8 cellular contexts compared by ENCODE assay signal in the genomic region with DNA sequence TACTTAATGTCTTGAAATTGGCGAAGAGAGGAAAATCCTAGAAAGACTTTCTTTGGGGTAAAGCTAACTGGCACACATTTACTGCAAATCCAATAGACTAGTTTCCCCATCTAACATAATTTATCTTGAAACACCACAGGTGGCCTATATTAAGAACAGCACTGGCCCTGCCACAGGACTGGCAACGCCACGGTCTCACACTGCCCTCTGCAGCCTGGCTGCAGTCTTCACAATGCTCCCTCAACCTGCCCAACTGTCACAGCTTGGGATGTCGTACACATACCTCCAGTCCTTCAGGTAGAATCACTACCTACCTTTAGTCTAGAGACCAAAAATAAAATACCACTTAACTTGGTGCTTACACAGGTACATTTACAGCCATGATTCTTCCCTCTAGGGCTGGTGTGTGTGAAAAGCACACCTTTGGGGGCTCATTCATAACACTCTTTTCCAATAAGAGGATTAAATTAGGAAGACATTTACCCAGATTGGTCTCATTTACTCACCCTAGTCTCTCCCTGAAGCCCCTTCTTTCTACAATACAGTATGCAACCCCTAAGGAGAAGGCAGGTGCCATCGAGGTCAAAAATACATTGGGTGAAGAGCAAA.
DNase-seq lines count a peak whose midpoint lies in the region; ATAC-seq and TF ChIP-seq lines count a peak whose summit lies in the region.

No MANE protein-coding gene starts in this region.

- TF ChIP-seq CTCF in KMS-11 (conservative IDR thresholded peaks at IDR 0.05; ENCODE audit: low read depth, low read length) (peak; percentile 60), coronary artery (IDR thresholded peaks at IDR 0.05) (peak; percentile 48), liver (IDR thresholded peaks at IDR 0.05; ENCODE audit: low read depth, low read length, missing input control) (peak; percentile 69)

- peak; percentile 88 to 90 for TF ChIP-seq RAD21 in liver (IDR thresholded peaks at IDR 0.05)

- H2AFZ ChIP-seq in KMS-11 (ENCODE audit: low read depth) = no peak overlapping the region

- DNase-seq in EH (ENCODE audit: low read depth) (peak; percentile 79), RPMI8226 (peak; percentile 63), coronary artery (ENCODE audit: low spot score) (no peak), substantia nigra (lab: John Stamatoyannopoulos, UW) (peak in 35 of 49 donors; percentile 1 to 68 (median 30)), mesenteric fat pad (ENCODE audit: low spot score) (no peak)

- H3K79me2 ChIP-seq in KMS-11 (ENCODE audit: insufficient read depth, low read depth) = no peaks in the 10 kb centered on the region

- H3K4me2 ChIP-seq in KMS-11 = no peak overlapping the region

- H4K20me1 ChIP-seq in KMS-11 (ENCODE audit: insufficient read depth) = no peaks in the 10 kb centered on the region

- H3K27ac ChIP-seq in KMS-11 (no peak overlapping the region), coronary artery (no peak overlapping the region), liver (ENCODE audit: low read depth in 1 of 2, low read length in 2 of 2) (no peak overlapping the region), substantia nigra (ENCODE audit: low read depth, low read length, poor library complexity, severe bottlenecking) (no peak overlapping the region)

- no peak overlapping the region for H3K9ac ChIP-seq in KMS-11
- no peak overlapping the region for H3K9ac ChIP-seq in liver (ENCODE audit: low read depth in 1 of 2, low read length in 2 of 2)

- H3K9me3 ChIP-seq in liver (ENCODE audit: control insufficient read depth in 4 of 4, low read length in 3 of 4) = no peaks in the 10 kb centered on the region

- WGBS in liver = 45% methylated on average over 5 of the region's 5 CpGs

- no peak overlapping the region for H3K4me3 ChIP-seq in KMS-11 (IDR thresholded peaks at IDR 0.05; ENCODE audit: insufficient read depth, low read depth, low read length)
- no peak overlapping the region for H3K4me3 ChIP-seq in coronary artery
- H3K4me3 ChIP-seq in liver (ENCODE audit: low read depth in 1 of 3, low read length in 3 of 3) = no peak overlapping the region

- peak; percentile 86 for ATAC-seq in GM21360 (IDR thresholded peaks at IDR 0.05; ENCODE audit: unreplicated experiment)

- H3K27me3 ChIP-seq in KMS-11 (ENCODE audit: insufficient read depth, low read depth) = no peaks in the 10 kb centered on the region
- H3K27me3 ChIP-seq in liver (ENCODE audit: control insufficient read depth in 4 of 4, insufficient read depth in 4 of 4, low read length in 3 of 4) = peaks cover 0 to 6% (median 0%) of the 10 kb centered on the region in 4 donors

- H3K4me1 ChIP-seq in KMS-11 (ENCODE audit: low read depth, poor library complexity, severe bottlenecking) = no peaks in the 10 kb centered on the region
- H3K4me1 ChIP-seq in liver (ENCODE audit: control insufficient read depth in 4 of 4, insufficient read depth in 4 of 4, low read length in 3 of 4) = no peaks in the 10 kb centered on the region

- H3K36me3 ChIP-seq in KMS-11 (ENCODE audit: insufficient read depth) (no peaks in the 10 kb centered on the region), liver (ENCODE audit: control insufficient read depth in 4 of 4, insufficient read depth in 3 of 4, low read depth in 1 of 4, low read length in 3 of 4) (no peaks in the 10 kb centered on the region)

TF ChIP-seq in liver, 16 proteins besides CTCF, POLR2A, EP300 and RAD21:
- no peak for TF ChIP-seq SP1 (IDR thresholded peaks at IDR 0.05)
- TF ChIP-seq FOXA2 (IDR thresholded peaks at IDR 0.05) = no peak
- no peak for TF ChIP-seq ZBTB33 (IDR thresholded peaks at IDR 0.05)
- TF ChIP-seq HNF4G (IDR thresholded peaks at IDR 0.05) = no peak
- TF ChIP-seq RXRA (IDR thresholded peaks at IDR 0.05) = no peak
- no peak for TF ChIP-seq NR2F2 (IDR thresholded peaks at IDR 0.05)
- TF ChIP-seq, protein P1, sequence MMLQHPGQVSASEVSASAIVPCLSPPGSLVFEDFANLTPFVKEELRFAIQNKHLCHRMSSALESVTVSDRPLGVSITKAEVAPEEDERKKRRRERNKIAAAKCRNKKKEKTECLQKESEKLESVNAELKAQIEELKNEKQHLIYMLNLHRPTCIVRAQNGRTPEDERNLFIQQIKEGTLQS (IDR thresholded peaks at IDR 0.05) = no peak
- TF ChIP-seq, protein P2, sequence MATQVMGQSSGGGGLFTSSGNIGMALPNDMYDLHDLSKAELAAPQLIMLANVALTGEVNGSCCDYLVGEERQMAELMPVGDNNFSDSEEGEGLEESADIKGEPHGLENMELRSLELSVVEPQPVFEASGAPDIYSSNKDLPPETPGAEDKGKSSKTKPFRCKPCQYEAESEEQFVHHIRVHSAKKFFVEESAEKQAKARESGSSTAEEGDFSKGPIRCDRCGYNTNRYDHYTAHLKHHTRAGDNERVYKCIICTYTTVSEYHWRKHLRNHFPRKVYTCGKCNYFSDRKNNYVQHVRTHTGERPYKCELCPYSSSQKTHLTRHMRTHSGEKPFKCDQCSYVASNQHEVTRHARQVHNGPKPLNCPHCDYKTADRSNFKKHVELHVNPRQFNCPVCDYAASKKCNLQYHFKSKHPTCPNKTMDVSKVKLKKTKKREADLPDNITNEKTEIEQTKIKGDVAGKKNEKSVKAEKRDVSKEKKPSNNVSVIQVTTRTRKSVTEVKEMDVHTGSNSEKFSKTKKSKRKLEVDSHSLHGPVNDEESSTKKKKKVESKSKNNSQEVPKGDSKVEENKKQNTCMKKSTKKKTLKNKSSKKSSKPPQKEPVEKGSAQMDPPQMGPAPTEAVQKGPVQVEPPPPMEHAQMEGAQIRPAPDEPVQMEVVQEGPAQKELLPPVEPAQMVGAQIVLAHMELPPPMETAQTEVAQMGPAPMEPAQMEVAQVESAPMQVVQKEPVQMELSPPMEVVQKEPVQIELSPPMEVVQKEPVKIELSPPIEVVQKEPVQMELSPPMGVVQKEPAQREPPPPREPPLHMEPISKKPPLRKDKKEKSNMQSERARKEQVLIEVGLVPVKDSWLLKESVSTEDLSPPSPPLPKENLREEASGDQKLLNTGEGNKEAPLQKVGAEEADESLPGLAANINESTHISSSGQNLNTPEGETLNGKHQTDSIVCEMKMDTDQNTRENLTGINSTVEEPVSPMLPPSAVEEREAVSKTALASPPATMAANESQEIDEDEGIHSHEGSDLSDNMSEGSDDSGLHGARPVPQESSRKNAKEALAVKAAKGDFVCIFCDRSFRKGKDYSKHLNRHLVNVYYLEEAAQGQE (IDR thresholded peaks at IDR 0.05) = no peak
- no peak for TF ChIP-seq EGR1 (IDR thresholded peaks at IDR 0.05; ENCODE audit: low read depth in 2 of 2)
- TF ChIP-seq MAX (IDR thresholded peaks at IDR 0.05) = no peak
- no peak for TF ChIP-seq TAF1 (conservative IDR thresholded peaks at IDR 0.05)
- TF ChIP-seq GABPA (IDR thresholded peaks at IDR 0.05 in 1 of 2, conservative IDR thresholded peaks at IDR 0.05 in 1 of 2) = no peak
- TF ChIP-seq FOXA1 (IDR thresholded peaks at IDR 0.05) = no peak
- no peak for TF ChIP-seq YY1 (IDR thresholded peaks at IDR 0.05)
- no peak for TF ChIP-seq HNF4A (conservative IDR thresholded peaks at IDR 0.05)
- no peak for TF ChIP-seq JUND (IDR thresholded peaks at IDR 0.05)
TF ChIP-seq in liver: peak in this region for 0.

Comparison
In these comparisons a context has a peak if more than half of its experiments do, and no peak if none do; other contexts are left out.
1. DNase-seq: peak in EH (single experiment), RPMI8226 (single experiment) and substantia nigra (35 of 49); none in coronary artery (single experiment) and mesenteric fat pad (single experiment).
2. Peak in every context shown above with its lines, with median percentiles within 50 percentile points of each other: CTCF ChIP-seq.